1 cellular context compared by ENCODE assay signal in the genomic region with DNA sequence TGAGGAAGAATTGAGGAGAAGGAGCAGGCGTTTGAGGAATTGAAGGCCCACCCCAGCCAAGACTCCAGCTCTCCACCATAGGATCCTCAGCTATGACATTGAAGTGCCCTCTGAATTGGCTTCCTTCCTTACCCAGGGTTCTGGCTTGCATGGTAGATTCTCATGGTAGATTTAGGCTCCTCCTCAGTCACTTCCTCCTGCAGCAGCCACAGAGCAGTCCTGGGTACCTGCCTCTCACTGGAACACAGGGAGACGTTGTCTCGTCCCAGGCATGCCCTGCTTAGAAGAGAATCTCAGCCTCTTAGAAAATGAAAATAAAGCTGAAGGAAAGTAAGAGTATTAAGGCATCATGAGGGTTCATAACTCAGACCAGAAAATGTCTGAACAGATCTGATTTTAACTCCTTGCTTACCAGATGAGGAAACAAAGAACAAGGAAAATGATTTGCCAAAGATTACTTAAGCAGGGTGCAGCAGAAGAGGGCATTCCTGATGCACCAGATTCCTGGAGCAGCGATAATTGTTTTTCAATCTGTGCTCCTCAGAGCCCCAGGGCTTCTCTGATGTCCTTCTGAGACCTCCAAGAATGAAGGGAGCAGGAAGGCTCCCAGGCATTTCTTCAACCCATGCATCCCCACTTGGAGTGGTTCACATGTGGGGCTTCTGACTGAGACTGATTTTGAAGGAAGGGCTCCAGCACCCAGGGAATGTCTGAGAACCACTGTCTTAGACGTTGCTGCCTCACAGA.
TF ChIP-seq lines count a peak whose summit lies in the region.

No MANE protein-coding gene starts in this region.

TF ChIP-seq in HepG2, 621 proteins besides CTCF, POLR2A, EP300 and RAD21 (continued from another document):
- TF ChIP-seq, protein P1, sequence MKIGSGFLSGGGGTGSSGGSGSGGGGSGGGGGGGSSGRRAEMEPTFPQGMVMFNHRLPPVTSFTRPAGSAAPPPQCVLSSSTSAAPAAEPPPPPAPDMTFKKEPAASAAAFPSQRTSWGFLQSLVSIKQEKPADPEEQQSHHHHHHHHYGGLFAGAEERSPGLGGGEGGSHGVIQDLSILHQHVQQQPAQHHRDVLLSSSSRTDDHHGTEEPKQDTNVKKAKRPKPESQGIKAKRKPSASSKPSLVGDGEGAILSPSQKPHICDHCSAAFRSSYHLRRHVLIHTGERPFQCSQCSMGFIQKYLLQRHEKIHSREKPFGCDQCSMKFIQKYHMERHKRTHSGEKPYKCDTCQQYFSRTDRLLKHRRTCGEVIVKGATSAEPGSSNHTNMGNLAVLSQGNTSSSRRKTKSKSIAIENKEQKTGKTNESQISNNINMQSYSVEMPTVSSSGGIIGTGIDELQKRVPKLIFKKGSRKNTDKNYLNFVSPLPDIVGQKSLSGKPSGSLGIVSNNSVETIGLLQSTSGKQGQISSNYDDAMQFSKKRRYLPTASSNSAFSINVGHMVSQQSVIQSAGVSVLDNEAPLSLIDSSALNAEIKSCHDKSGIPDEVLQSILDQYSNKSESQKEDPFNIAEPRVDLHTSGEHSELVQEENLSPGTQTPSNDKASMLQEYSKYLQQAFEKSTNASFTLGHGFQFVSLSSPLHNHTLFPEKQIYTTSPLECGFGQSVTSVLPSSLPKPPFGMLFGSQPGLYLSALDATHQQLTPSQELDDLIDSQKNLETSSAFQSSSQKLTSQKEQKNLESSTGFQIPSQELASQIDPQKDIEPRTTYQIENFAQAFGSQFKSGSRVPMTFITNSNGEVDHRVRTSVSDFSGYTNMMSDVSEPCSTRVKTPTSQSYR (CRISPR knock-in tag; IDR thresholded peaks at IDR 0.05; ENCODE audit: borderline replicate concordance) = no peak
